ENCODE assay signal across 8 cellular contexts in the genomic region with DNA sequence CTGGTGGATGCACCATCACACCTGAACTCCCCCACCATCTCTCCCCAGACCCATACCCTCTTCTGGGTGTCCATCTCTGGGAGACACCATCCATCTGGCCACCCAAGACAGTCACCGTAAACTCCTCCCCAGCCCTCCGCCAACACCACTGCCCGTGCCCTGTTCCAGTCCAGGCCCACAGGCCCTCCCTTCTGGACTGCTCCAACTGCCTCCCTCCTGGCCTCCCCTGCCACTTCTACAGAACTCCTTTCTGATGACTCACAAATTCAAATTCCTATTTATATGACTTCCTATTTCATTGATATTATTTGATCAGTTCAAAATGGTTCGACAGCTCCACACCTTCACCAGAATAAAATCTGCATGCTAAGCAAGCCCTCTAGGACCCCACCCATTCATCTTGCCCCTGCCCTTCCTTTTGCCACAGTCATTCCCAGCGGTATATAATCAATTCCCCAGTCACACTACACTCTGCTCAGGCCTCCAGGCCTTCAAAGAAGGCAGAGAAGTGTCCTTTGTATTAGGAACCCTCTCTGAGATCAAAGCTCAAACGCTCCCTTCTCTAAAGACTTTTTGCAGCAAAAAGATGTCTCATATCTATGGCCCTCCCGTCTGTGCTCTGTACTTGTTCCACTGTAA. TPM values are rescaled to one million over a fixed set of nuclear protein-coding genes. Genes with fewer than 3 reads are reported as not detected.
A peak's percentile ranks its signal among the peaks of the same experiment; 100 is the strongest.
DNase-seq lines count a peak whose midpoint lies in the region; ATAC-seq and TF ChIP-seq lines count a peak whose summit lies in the region.

No MANE protein-coding gene starts in this region.

- BruUV-seq in HCT116 (replicated peaks; lab: Mats Ljungman, UMichigan), result no TSS peak

- no peak for TF ChIP-seq POLR2A in HCT116 (IDR thresholded peaks at IDR 0.05; ENCODE audit: borderline replicate concordance, extremely low read depth, insufficient read depth, insufficient read length)

- peaks cover 10% of the 10 kb centered on the region; the same call in 1 of the 2 replicates for H4K20me1 ChIP-seq in HCT116 (ENCODE audit: insufficient read depth)

- H3K9me3 ChIP-seq in HCT116 (ENCODE audit: control insufficient read depth in 1 of 2, insufficient read depth in 1 of 2, low read depth in 1 of 2, low read length in 2 of 2), result no peaks in the 10 kb centered on the region
- no peaks in the 10 kb centered on the region for H3K9me3 ChIP-seq in right atrium auricular region

- H3K4me1 ChIP-seq in HCT116 (ENCODE audit: control insufficient read depth in 1 of 2, insufficient read depth in 2 of 2, low read length in 2 of 2) (peaks cover 56 to 94% of the 10 kb centered on the region in 2 experiments), right atrium auricular region (peaks cover 0 to 100% of the 10 kb centered on the region in 2 donors)

- RAD21 ChIA-PET in HCT116 (lab: Charles Lee; ENCODE audit: low non-redundant PET in 1 of 2, low total read pairs in 2 of 2, uncharacterized antibody in 2 of 2, unreplicated experiment in 2 of 2), result no interaction called here

- peak overlapping the region; percentile 47 for H3K4me3 Mint-ChIP-seq in activated CD4-positive, alpha-beta memory T cell treated with anti-CD3 and anti-CD28 coated beads for 36 hours
- peak overlapping the region; percentile 64 for H3K4me3 Mint-ChIP-seq in stimulated activated effector memory CD8-positive, alpha-beta T cell treated with anti-CD3 and anti-CD28 coated beads, Interleukin-12 subunit alpha, Interleukin-12 subunit beta, amount 100 ng/mL, for 72 hours

- intact Hi-C loops in HCT116 (cut with micrococcal nuclease), result no loop called here
- intact Hi-C loops in activated CD4-positive, alpha-beta memory T cell treated with anti-CD3 and anti-CD28 coated beads for 36 hours (cut with micrococcal nuclease), result loop anchor here (10.0 kb wide), 1 partner anchor 886 kb away; a partner anchor contains a TSS

- POLR2A ChIA-PET in HCT116 (lab: Charles Lee), result no interaction called here
- POLR2A ChIA-PET in activated CD4-positive, alpha-beta memory T cell treated with anti-CD3 and anti-CD28 coated beads for 36 hours (lab: Charles Lee), result interaction anchor here (1.1 to 1.9 kb wide), 6 partner anchors 14 to 29 kb away, joined by 3 to 10 read pairs (median 5); a partner anchor contains a TSS

- CTCF ChIA-PET in HCT116 (lab: Charles Lee), result no interaction called here
- CTCF ChIA-PET in activated CD4-positive, alpha-beta memory T cell treated with anti-CD3 and anti-CD28 coated beads for 36 hours (lab: Charles Lee), result interaction anchor here (1.2 to 3.2 kb wide), 4 partner anchors 13 to 58 kb away, joined by 3 to 13 read pairs (median 5); no protein-coding TSS in a partner anchor

- peaks cover 98% of the 10 kb centered on the region for H3K79me2 ChIP-seq in HCT116 (ENCODE audit: insufficient read depth, low read length)

- H3K27me3 Mint-ChIP-seq in activated CD4-positive, alpha-beta memory T cell treated with anti-CD3 and anti-CD28 coated beads for 36 hours, result no peaks in the 10 kb centered on the region

- H3K36me3 ChIP-seq in HCT116 (ENCODE audit: control insufficient read depth in 1 of 2, insufficient read depth in 2 of 2, low read length in 2 of 2) (no peaks in the 10 kb centered on the region), right atrium auricular region (peaks cover 24% of the 10 kb centered on the region)

- peaks cover 36% of the 10 kb centered on the region for H3K36me3 Mint-ChIP-seq in activated CD4-positive, alpha-beta memory T cell treated with anti-CD3 and anti-CD28 coated beads for 36 hours
- peaks cover 100% of the 10 kb centered on the region for H3K36me3 Mint-ChIP-seq in stimulated activated effector memory CD8-positive, alpha-beta T cell treated with anti-CD3 and anti-CD28 coated beads, Interleukin-12 subunit alpha, Interleukin-12 subunit beta, amount 100 ng/mL, for 72 hours

- TF ChIP-seq CTCF in HCT116 (IDR thresholded peaks at IDR 0.05 in 2 of 3, conservative IDR thresholded peaks at IDR 0.05 in 1 of 3; ENCODE audit: borderline replicate concordance in 1 of 3, insufficient read depth in 1 of 3, low read depth in 2 of 3, low read length in 2 of 3), result no peak
- no peak for TF ChIP-seq CTCF in right atrium auricular region (IDR thresholded peaks at IDR 0.05)

- H3K4me3 ChIP-seq in HCT116 (replicated peaks in 1 of 2; ENCODE audit: low read depth in 1 of 2, low read length in 2 of 2) (0 out of 4 replicates have a peak overlapping the region, but pooled peaks of 1 of the 2 experiments have one; percentile 19), right atrium auricular region (no peak overlapping the region)

- H3K9me2 ChIP-seq in HCT116 (ENCODE audit: insufficient read depth), result no peaks in the 10 kb centered on the region

- no peak for TF ChIP-seq RAD21 in HCT116 (IDR thresholded peaks at IDR 0.05; ENCODE audit: low read depth)

- no peaks in the 10 kb centered on the region for H3K9me3 Mint-ChIP-seq in activated CD4-positive, alpha-beta memory T cell treated with anti-CD3 and anti-CD28 coated beads for 36 hours
- no peaks in the 10 kb centered on the region for H3K9me3 Mint-ChIP-seq in stimulated activated effector memory CD8-positive, alpha-beta T cell treated with anti-CD3 and anti-CD28 coated beads, Interleukin-12 subunit alpha, Interleukin-12 subunit beta, amount 100 ng/mL, for 72 hours

- H3K27me3 ChIP-seq in HCT116 (ENCODE audit: insufficient read depth, low read length) (no peaks in the 10 kb centered on the region), right atrium auricular region (no peaks in the 10 kb centered on the region)

- peak overlapping the region; percentile 88 for H3K27ac Mint-ChIP-seq in activated CD4-positive, alpha-beta memory T cell treated with anti-CD3 and anti-CD28 coated beads for 36 hours
- peak overlapping the region; percentile 85 for H3K27ac Mint-ChIP-seq in stimulated activated effector memory CD8-positive, alpha-beta T cell treated with anti-CD3 and anti-CD28 coated beads, Interleukin-12 subunit alpha, Interleukin-12 subunit beta, amount 100 ng/mL, for 72 hours

- no peak overlapping the region for H2AFZ ChIP-seq in HCT116 (ENCODE audit: low read depth, low read length, poor library complexity, severe bottlenecking)

- peak; percentile 69 for ATAC-seq in HCT116
- ATAC-seq in stimulated activated effector memory CD8-positive, alpha-beta T cell treated with anti-CD3 and anti-CD28 coated beads, Interleukin-12 subunit alpha, Interleukin-12 subunit beta, amount 100 ng/mL, for 72 hours, result no peak
- ATAC-seq in GM18861 (IDR thresholded peaks at IDR 0.05; ENCODE audit: unreplicated experiment), result no peak
- no peak for ATAC-seq in GM18870 (IDR thresholded peaks at IDR 0.05; ENCODE audit: unreplicated experiment)

- H3K4me2 ChIP-seq in HCT116 (ENCODE audit: low read length), result peak overlapping the region; percentile 62

- H3K27ac ChIP-seq in HCT116 (ENCODE audit: low read depth, low read length) (peak overlapping the region; percentile 43; the same call in 1 of the 2 replicates), right atrium auricular region (peak overlapping the region; percentile 85 to 87)

- H3K4me1 Mint-ChIP-seq in activated CD4-positive, alpha-beta memory T cell treated with anti-CD3 and anti-CD28 coated beads for 36 hours (ENCODE audit: low read depth), result peaks cover 97% of the 10 kb centered on the region
- peaks cover 98% of the 10 kb centered on the region for H3K4me1 Mint-ChIP-seq in stimulated activated effector memory CD8-positive, alpha-beta T cell treated with anti-CD3 and anti-CD28 coated beads, Interleukin-12 subunit alpha, Interleukin-12 subunit beta, amount 100 ng/mL, for 72 hours

- DNase-seq in HCT116 (ENCODE audit: low read depth, low spot score) (no peak), right atrium auricular region (ENCODE audit: low spot score) (no peak), pons (ENCODE audit: low spot score) (no peak), retina (no peak)
- no peak for DNase-seq in activated CD4-positive, alpha-beta memory T cell treated with anti-CD3 and anti-CD28 coated beads for 36 hours
- no peak for DNase-seq in stimulated activated effector memory CD8-positive, alpha-beta T cell treated with anti-CD3 and anti-CD28 coated beads, Interleukin-12 subunit alpha, Interleukin-12 subunit beta, amount 100 ng/mL, for 72 hours (ENCODE audit: low spot score in 2 of 2)

- H3K9ac ChIP-seq in HCT116 (ENCODE audit: low read length), result peak overlapping the region; percentile 9; the same call in 1 of the 2 replicates

TF ChIP-seq in HCT116, 20 proteins besides CTCF, POLR2A, EP300 and RAD21:
- TF ChIP-seq JUND (IDR thresholded peaks at IDR 0.05) (peak; percentile 14; the same call in 1 of the 2 replicates), CBX3 (IDR thresholded peaks at IDR 0.05; ENCODE audit: low read depth) (no peak)

RNA-seq across cellular contexts. Expression of a gene that starts 29.1 kb away (rescaled TPM):
- total RNA-seq in HCT116 (2021; ENCODE audit: unreplicated experiment) (258 TPM), right atrium auricular region (100 to 1,000 TPM; 125 to 229 TPM)
- 205 and 249 TPM in 2 replicates for polyA plus RNA-seq in HCT116 (2012)
- total RNA-seq in activated CD4-positive, alpha-beta memory T cell treated with anti-CD3 and anti-CD28 coated beads for 36 hours, result 100 to 1,000 TPM; 712 to 720 TPM
